ENCODE assay signal across 11 cellular contexts in the genomic region with DNA sequence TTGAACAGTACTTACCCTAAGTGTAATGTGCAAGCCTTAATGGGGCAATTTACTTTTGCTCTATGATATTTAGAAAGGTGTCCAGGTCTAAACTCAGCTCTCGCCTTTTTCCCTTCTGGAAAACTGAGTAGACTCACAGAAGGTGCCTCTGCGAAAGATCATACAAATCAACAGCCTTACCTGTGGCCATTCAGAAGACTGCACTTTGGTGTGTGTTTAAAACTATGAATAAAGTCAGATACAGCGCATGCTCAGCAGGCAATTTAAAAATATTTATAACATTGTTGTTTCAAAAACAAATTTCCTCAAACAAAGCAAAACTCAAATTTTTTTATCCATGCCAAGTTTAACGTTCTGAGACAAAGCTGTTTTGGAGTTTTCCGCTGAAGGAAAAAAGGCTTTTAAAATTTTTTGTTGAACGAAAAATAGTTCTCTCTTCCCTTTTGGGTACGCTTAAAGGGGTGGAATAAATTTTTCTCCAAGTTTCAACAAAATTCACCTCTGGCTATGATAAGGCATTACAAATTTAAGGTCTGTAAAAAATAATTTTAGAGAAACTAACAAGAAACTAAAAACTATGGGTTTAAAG.
DNase-seq lines count a peak whose midpoint lies in the region; ATAC-seq and TF ChIP-seq lines count a peak whose summit lies in the region.
"Had no signal": no experiment of that assay in that cellular context is flagged by ENCODE, and none has a peak within 500 bp of the region (broad histone marks: within the 10 kb centered on the region; RNA-seq: fewer than 3 reads in every experiment).

No MANE protein-coding gene starts in this region.

- peak overlapping the region; percentile 75 for H3K4me3 ChIP-seq in GM12865 (ENCODE audit: low read depth, low read length)
- H3K4me3 ChIP-seq: Peyer's patch had no signal

- H3K4me1 Mint-ChIP-seq in HFFc6 (ENCODE audit: low read depth) (peaks cover 66% of the 10 kb centered on the region), memory B cell (peaks cover 39% of the 10 kb centered on the region)

- H3K4me3 Mint-ChIP-seq in HFFc6 (peak overlapping the region; percentile 83; the same call in 1 of the 2 replicates), memory B cell (peak overlapping the region; percentile 91)
- H3K4me3 Mint-ChIP-seq: activated CD4-positive, alpha-beta memory T cell treated with anti-CD3 and anti-CD28 coated beads for 36 hours had no signal

- H3K27me3 Mint-ChIP-seq in HFFc6 (ENCODE audit: insufficient read depth) (peaks cover 1% of the 10 kb centered on the region; the same call in 1 of the 2 replicates), memory B cell (no peaks in the 10 kb centered on the region)
- H3K27me3 Mint-ChIP-seq: activated CD4-positive, alpha-beta memory T cell treated with anti-CD3 and anti-CD28 coated beads for 36 hours; brain had no signal

- DNase-seq in GM12865 (ENCODE audit: low read depth) (peak; percentile 81), HFFc6 (no peak), NCI-H345 treated with DMSO at 0.1 percent for 48 hours (lab: John Stamatoyannopoulos, UW; ENCODE audit: unreplicated experiment) (peak; percentile 19), memory B cell (ENCODE audit: low spot score in 2 of 2) (no peak), NCI-H82 (lab: John Stamatoyannopoulos, UW) (no peak), cerebellum (ENCODE audit: low spot score) (no peak), omental fat pad (ENCODE audit: low spot score) (no peak)
- no peak for DNase-seq in stimulated activated CD8-positive, alpha-beta memory T cell treated with anti-CD3 and anti-CD28 coated beads, Interleukin-4, amount 100 ng/mL, for 48 hours
- DNase-seq: activated CD4-positive, alpha-beta memory T cell treated with anti-CD3 and anti-CD28 coated beads for 36 hours; Peyer's patch had no signal

- TF ChIP-seq CTCF in GM12865 (IDR thresholded peaks at IDR 0.05; ENCODE audit: insufficient read depth, low read depth, low read length, missing control alignments) (no peak), HFFc6 (IDR thresholded peaks at IDR 0.05) (peak; percentile 10; the same call in 1 of the 2 replicates), omental fat pad (IDR thresholded peaks at IDR 0.05) (no peak)

- H3K9me3 Mint-ChIP-seq in HFFc6 (no peaks in the 10 kb centered on the region), memory B cell (no peaks in the 10 kb centered on the region)
- H3K9me3 Mint-ChIP-seq: activated CD4-positive, alpha-beta memory T cell treated with anti-CD3 and anti-CD28 coated beads for 36 hours; brain had no signal

- peak; percentile 30 for ATAC-seq in memory B cell (ENCODE audit: low read depth)
- no peak for ATAC-seq in omental fat pad (ENCODE audit: low FRiP score)

- H3K27ac Mint-ChIP-seq in HFFc6 (peak overlapping the region; percentile 78; the same call in 1 of the 2 replicates), memory B cell (no peak overlapping the region)
- H3K27ac Mint-ChIP-seq: activated CD4-positive, alpha-beta memory T cell treated with anti-CD3 and anti-CD28 coated beads for 36 hours had no signal

- H3K36me3 Mint-ChIP-seq in HFFc6 (ENCODE audit: low read depth) (no peaks in the 10 kb centered on the region), memory B cell (peaks cover 3% of the 10 kb centered on the region)
- H3K36me3 Mint-ChIP-seq: activated CD4-positive, alpha-beta memory T cell treated with anti-CD3 and anti-CD28 coated beads for 36 hours; brain had no signal

Comparison
In these comparisons a context has a peak if more than half of its experiments do, and no peak if none do; other contexts are left out.
1. DNase-seq: peak in GM12865 (single experiment) and NCI-H345 treated with DMSO at 0.1 percent for 48 hours (single experiment); none in HFFc6 (single experiment), memory B cell (0 of 2), stimulated activated CD8-positive, alpha-beta memory T cell treated with anti-CD3 and anti-CD28 coated beads, Interleukin-4, amount 100 ng/mL, for 48 hours (single experiment), NCI-H82 (single experiment), cerebellum (single experiment) and omental fat pad (single experiment).